Comparison of ENCODE assay signal across 1 cellular context in genomic region chr16:2033057-2033911, GRCh38.
TF ChIP-seq lines count a peak whose summit lies in the region.

No MANE protein-coding gene starts in this region.

TF ChIP-seq in HepG2, 621 proteins besides CTCF, POLR2A, EP300 and RAD21 (continued from another document and continues in another):
- TF ChIP-seq SNAPC4 (CRISPR knock-in tag; IDR thresholded peaks at IDR 0.05) (no peak), TRIM22 (IDR thresholded peaks at IDR 0.05) (no peak), MED1 (CRISPR knock-in tag; IDR thresholded peaks at IDR 0.05) (no peak), SMYD3 (CRISPR knock-in tag; IDR thresholded peaks at IDR 0.05) (0 out of 2 replicates have a peak, but pooled peaks have one; percentile 24), RFX5 (IDR thresholded peaks at IDR 0.05; ENCODE audit: low read depth, low read length) (no peak), ZBTB20 (CRISPR knock-in tag; IDR thresholded peaks at IDR 0.05; ENCODE audit: borderline replicate concordance, low read depth) (no peak), TEAD3 (CRISPR knock-in tag; optimal IDR thresholded peaks at IDR 0.05; ENCODE audit: borderline replicate concordance) (peak; percentile 82), ZNF550 (CRISPR knock-in tag; IDR thresholded peaks at IDR 0.05; ENCODE audit: borderline replicate concordance) (no peak), ZSCAN25 (CRISPR knock-in tag; IDR thresholded peaks at IDR 0.05) (0 out of 2 replicates have a peak, but pooled peaks have one; percentile 26), CEBPB (IDR thresholded peaks at IDR 0.05; ENCODE audit: borderline replicate concordance, low read depth, low read length) (no peak), NFIC (IDR thresholded peaks at IDR 0.05; ENCODE audit: low read length) (no peak), ZNF713 (CRISPR knock-in tag; IDR thresholded peaks at IDR 0.05) (no peak), FIP1L1 (IDR thresholded peaks at IDR 0.05; ENCODE audit: borderline replicate concordance, insufficient read depth, low read depth, low read length) (no peak), ZNF513 (CRISPR knock-in tag; conservative IDR thresholded peaks at IDR 0.05) (no peak), PCBP2 (optimal IDR thresholded peaks at IDR 0.05; ENCODE audit: low read depth, low read length, poor library complexity, severe bottlenecking) (no peak), TOPORS (CRISPR knock-in tag; IDR thresholded peaks at IDR 0.05) (0 out of 2 replicates have a peak, but pooled peaks have one; percentile 62), TCF12 (IDR thresholded peaks at IDR 0.05) (no peak), TCF12 (CRISPR knock-in tag; IDR thresholded peaks at IDR 0.05) (no peak), XBP1 (CRISPR knock-in tag; IDR thresholded peaks at IDR 0.05) (no peak), ZNF562 (CRISPR knock-in tag; IDR thresholded peaks at IDR 0.05; ENCODE audit: borderline replicate concordance) (no peak), ZNF563 (CRISPR knock-in tag; IDR thresholded peaks at IDR 0.05) (no peak), ZNF501 (CRISPR knock-in tag; IDR thresholded peaks at IDR 0.05) (peak; percentile 31; the same call in 1 of the 2 replicates), SNAI1 (CRISPR knock-in tag; IDR thresholded peaks at IDR 0.05; ENCODE audit: borderline replicate concordance) (no peak), ZNF780A (CRISPR knock-in tag; IDR thresholded peaks at IDR 0.05) (no peak), KAT2B (IDR thresholded peaks at IDR 0.05; ENCODE audit: borderline replicate concordance, low read depth, low read length) (no peak), NR2C2 (CRISPR knock-in tag; IDR thresholded peaks at IDR 0.05; ENCODE audit: borderline replicate concordance) (no peak), ONECUT2 (CRISPR knock-in tag; IDR thresholded peaks at IDR 0.05) (no peak), ARID5B (CRISPR knock-in tag; IDR thresholded peaks at IDR 0.05) (0 out of 2 replicates have a peak, but pooled peaks have one; percentile 11), GPBP1L1 (CRISPR knock-in tag; IDR thresholded peaks at IDR 0.05) (no peak), FOXJ3 (CRISPR knock-in tag; IDR thresholded peaks at IDR 0.05; ENCODE audit: borderline replicate concordance) (no peak), UBTF (CRISPR knock-in tag; IDR thresholded peaks at IDR 0.05) (peak; percentile 63; the same call in 1 of the 2 replicates), MIER3 (CRISPR knock-in tag; IDR thresholded peaks at IDR 0.05; ENCODE audit: borderline replicate concordance) (no peak), ZNF800 (CRISPR knock-in tag; IDR thresholded peaks at IDR 0.05) (no peak), MLX (CRISPR knock-in tag; IDR thresholded peaks at IDR 0.05) (no peak), TARDBP (CRISPR knock-in tag; IDR thresholded peaks at IDR 0.05) (peak; percentile 55), PHF8 (CRISPR knock-in tag; IDR thresholded peaks at IDR 0.05) (peak; percentile 16), HDAC2 (CRISPR knock-in tag; IDR thresholded peaks at IDR 0.05) (peak; percentile 26; the same call in 1 of the 2 replicates), CENPBD1 (CRISPR knock-in tag; IDR thresholded peaks at IDR 0.05; ENCODE audit: borderline replicate concordance, low read depth) (no peak)
